Comparison of ENCODE assay signal across 1 cellular context in genomic region chr1:189513091-189513490, GRCh38.
TF ChIP-seq lines count a peak whose summit lies in the region.

No MANE protein-coding gene starts in this region.

TF ChIP-seq in HepG2, 621 proteins besides CTCF, POLR2A, EP300 and RAD21 (continued from another document):
- TF ChIP-seq, protein P1, sequence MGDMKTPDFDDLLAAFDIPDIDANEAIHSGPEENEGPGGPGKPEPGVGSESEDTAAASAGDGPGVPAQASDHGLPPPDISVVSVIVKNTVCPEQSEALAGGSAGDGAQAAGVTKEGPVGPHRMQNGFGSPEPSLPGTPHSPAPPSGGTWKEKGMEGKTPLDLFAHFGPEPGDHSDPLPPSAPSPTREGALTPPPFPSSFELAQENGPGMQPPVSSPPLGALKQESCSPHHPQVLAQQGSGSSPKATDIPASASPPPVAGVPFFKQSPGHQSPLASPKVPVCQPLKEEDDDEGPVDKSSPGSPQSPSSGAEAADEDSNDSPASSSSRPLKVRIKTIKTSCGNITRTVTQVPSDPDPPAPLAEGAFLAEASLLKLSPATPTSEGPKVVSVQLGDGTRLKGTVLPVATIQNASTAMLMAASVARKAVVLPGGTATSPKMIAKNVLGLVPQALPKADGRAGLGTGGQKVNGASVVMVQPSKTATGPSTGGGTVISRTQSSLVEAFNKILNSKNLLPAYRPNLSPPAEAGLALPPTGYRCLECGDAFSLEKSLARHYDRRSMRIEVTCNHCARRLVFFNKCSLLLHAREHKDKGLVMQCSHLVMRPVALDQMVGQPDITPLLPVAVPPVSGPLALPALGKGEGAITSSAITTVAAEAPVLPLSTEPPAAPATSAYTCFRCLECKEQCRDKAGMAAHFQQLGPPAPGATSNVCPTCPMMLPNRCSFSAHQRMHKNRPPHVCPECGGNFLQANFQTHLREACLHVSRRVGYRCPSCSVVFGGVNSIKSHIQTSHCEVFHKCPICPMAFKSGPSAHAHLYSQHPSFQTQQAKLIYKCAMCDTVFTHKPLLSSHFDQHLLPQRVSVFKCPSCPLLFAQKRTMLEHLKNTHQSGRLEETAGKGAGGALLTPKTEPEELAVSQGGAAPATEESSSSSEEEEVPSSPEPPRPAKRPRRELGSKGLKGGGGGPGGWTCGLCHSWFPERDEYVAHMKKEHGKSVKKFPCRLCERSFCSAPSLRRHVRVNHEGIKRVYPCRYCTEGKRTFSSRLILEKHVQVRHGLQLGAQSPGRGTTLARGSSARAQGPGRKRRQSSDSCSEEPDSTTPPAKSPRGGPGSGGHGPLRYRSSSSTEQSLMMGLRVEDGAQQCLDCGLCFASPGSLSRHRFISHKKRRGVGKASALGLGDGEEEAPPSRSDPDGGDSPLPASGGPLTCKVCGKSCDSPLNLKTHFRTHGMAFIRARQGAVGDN (CRISPR knock-in tag; IDR thresholded peaks at IDR 0.05), result peak; percentile 26
- TF ChIP-seq ZNF891 (CRISPR knock-in tag; IDR thresholded peaks at IDR 0.05) (peak; percentile 35; the same call in 1 of the 2 replicates), MEIS1 (CRISPR knock-in tag; IDR thresholded peaks at IDR 0.05; ENCODE audit: borderline replicate concordance) (peak; percentile 33; the same call in 1 of the 2 replicates), ZMYM4 (CRISPR knock-in tag; IDR thresholded peaks at IDR 0.05) (peak; percentile 70), ZBTB8A (CRISPR knock-in tag; IDR thresholded peaks at IDR 0.05; ENCODE audit: borderline replicate concordance, low read depth) (no peak), ZNF572 (CRISPR knock-in tag; IDR thresholded peaks at IDR 0.05) (peak; percentile 30; the same call in 1 of the 2 replicates), ZNF563 (CRISPR knock-in tag; IDR thresholded peaks at IDR 0.05) (peak; percentile 95), YY1 (IDR thresholded peaks at IDR 0.05; ENCODE audit: insufficient read depth, insufficient replicate concordance, low read depth, low read length) (peak; percentile 51), PHF21A (CRISPR knock-in tag; IDR thresholded peaks at IDR 0.05) (0 out of 2 replicates have a peak, but pooled peaks have one; percentile 16), THYN1 (CRISPR knock-in tag; IDR thresholded peaks at IDR 0.05; ENCODE audit: borderline replicate concordance, low read depth) (no peak), HNF4G (IDR thresholded peaks at IDR 0.05; ENCODE audit: borderline replicate concordance, low read depth, low read length) (peak; percentile 27; the same call in 1 of the 2 replicates), HNF4G (CRISPR knock-in tag; IDR thresholded peaks at IDR 0.05; ENCODE audit: borderline replicate concordance, low read depth) (no peak), ZNF589 (CRISPR knock-in tag; conservative IDR thresholded peaks at IDR 0.05) (no peak), XRCC5 (optimal IDR thresholded peaks at IDR 0.05; ENCODE audit: low read length) (no peak), HNF4A (CRISPR knock-in tag; IDR thresholded peaks at IDR 0.05) (peak; percentile 76), ZNF431 (CRISPR knock-in tag; IDR thresholded peaks at IDR 0.05; ENCODE audit: borderline replicate concordance, low read depth) (no peak), POGZ (CRISPR knock-in tag; IDR thresholded peaks at IDR 0.05) (peak; percentile 66), TEAD3 (CRISPR knock-in tag; optimal IDR thresholded peaks at IDR 0.05; ENCODE audit: borderline replicate concordance) (peak; percentile 12), ZNF292 (CRISPR knock-in tag; IDR thresholded peaks at IDR 0.05; ENCODE audit: borderline replicate concordance, low read depth) (peak; percentile 52; the same call in 1 of the 2 replicates), HOXA3 (CRISPR knock-in tag; IDR thresholded peaks at IDR 0.05) (0 out of 2 replicates have a peak, but pooled peaks have one; percentile 58), ZNF263 (CRISPR knock-in tag; IDR thresholded peaks at IDR 0.05) (0 out of 2 replicates have a peak, but pooled peaks have one; percentile 24), ESRRA (CRISPR knock-in tag; IDR thresholded peaks at IDR 0.05; ENCODE audit: low read depth) (0 out of 2 replicates have a peak, but pooled peaks have one; percentile 31), ZBTB46 (CRISPR knock-in tag; IDR thresholded peaks at IDR 0.05; ENCODE audit: borderline replicate concordance) (peak; percentile 94; the same call in 1 of the 2 replicates)
- TF ChIP-seq, protein P2, sequence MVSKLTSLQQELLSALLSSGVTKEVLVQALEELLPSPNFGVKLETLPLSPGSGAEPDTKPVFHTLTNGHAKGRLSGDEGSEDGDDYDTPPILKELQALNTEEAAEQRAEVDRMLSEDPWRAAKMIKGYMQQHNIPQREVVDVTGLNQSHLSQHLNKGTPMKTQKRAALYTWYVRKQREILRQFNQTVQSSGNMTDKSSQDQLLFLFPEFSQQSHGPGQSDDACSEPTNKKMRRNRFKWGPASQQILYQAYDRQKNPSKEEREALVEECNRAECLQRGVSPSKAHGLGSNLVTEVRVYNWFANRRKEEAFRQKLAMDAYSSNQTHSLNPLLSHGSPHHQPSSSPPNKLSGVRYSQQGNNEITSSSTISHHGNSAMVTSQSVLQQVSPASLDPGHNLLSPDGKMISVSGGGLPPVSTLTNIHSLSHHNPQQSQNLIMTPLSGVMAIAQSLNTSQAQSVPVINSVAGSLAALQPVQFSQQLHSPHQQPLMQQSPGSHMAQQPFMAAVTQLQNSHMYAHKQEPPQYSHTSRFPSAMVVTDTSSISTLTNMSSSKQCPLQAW (CRISPR knock-in tag; IDR thresholded peaks at IDR 0.05), result 0 out of 2 replicates have a peak, but pooled peaks have one; percentile 38
- TF ChIP-seq, protein P3, sequence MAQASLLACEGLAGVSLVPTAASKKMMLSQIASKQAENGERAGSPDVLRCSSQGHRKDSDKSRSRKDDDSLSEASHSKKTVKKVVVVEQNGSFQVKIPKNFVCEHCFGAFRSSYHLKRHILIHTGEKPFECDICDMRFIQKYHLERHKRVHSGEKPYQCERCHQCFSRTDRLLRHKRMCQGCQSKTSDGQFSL (CRISPR knock-in tag; IDR thresholded peaks at IDR 0.05), result no peak
- TF ChIP-seq, protein P4, sequence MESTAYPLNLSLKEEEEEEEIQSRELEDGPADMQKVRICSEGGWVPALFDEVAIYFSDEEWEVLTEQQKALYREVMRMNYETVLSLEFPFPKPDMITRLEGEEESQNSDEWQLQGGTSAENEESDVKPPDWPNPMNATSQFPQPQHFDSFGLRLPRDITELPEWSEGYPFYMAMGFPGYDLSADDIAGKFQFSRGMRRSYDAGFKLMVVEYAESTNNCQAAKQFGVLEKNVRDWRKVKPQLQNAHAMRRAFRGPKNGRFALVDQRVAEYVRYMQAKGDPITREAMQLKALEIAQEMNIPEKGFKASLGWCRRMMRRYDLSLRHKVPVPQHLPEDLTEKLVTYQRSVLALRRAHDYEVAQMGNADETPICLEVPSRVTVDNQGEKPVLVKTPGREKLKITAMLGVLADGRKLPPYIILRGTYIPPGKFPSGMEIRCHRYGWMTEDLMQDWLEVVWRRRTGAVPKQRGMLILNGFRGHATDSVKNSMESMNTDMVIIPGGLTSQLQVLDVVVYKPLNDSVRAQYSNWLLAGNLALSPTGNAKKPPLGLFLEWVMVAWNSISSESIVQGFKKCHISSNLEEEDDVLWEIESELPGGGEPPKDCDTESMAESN (CRISPR knock-in tag; conservative IDR thresholded peaks at IDR 0.05), result no peak
TF ChIP-seq in HepG2: peak in this region for 22.
